Comparison of ENCODE assay signal across 8 cellular contexts in genomic region chr4:182918044-182918607, GRCh38. TPM values are rescaled to one million over a fixed set of nuclear protein-coding genes. Genes with fewer than 3 reads are reported as not detected.
DNase-seq lines count a peak whose midpoint lies in the region; ATAC-seq and TF ChIP-seq lines count a peak whose summit lies in the region.

No MANE protein-coding gene starts in this region.

- H3K9ac ChIP-seq in iPS-20b (ENCODE audit: low read depth, low read length) = peak overlapping the region; percentile 68; the same call in 1 of the 2 replicates

- no peak overlapping the region for H3K27ac ChIP-seq in iPS-20b (ENCODE audit: low read length)
- peak overlapping the region; percentile 11 for H3K27ac ChIP-seq in temporal lobe (ENCODE audit: low read depth, low read length)

- no peak for DNase-seq in activated T-cell treated with anti-CD3 and anti-CD28 coated beads, Interleukin-2, amount 50 U/mL, for 72 hours
- no peak for DNase-seq in activated T-cell treated with anti-CD3 and anti-CD28 coated beads, Interleukin-2, amount 50 U/mL, for 48 hours
- no peak for DNase-seq in activated CD8-positive, alpha-beta T cell treated with anti-CD3 and anti-CD28 coated beads for 36 hours
- DNase-seq in SW480 (ENCODE audit: low spot score) (no peak), putamen (ENCODE audit: low spot score) (no peak)

- peak overlapping the region; percentile 64 to 73 for H3K4me3 Mint-ChIP-seq in activated T-cell treated with anti-CD3 and anti-CD28 coated beads, Interleukin-2, amount 50 U/mL, for 72 hours
- H3K4me3 Mint-ChIP-seq in activated CD8-positive, alpha-beta T cell treated with anti-CD3 and anti-CD28 coated beads for 36 hours = peak overlapping the region; percentile 88

- POLR2A ChIA-PET in activated CD8-positive, alpha-beta T cell treated with anti-CD3 and anti-CD28 coated beads for 36 hours (lab: Charles Lee) = interaction anchor here (0.5 to 1.1 kb wide), 5 partner anchors 11 to 1876 kb away, joined by 3 to 4 read pairs (median 3); no protein-coding TSS in a partner anchor

- peaks cover 23% of the 10 kb centered on the region for H3K36me3 ChIP-seq in iPS-20b (ENCODE audit: insufficient read depth, low read depth, low read length)

- CTCF ChIA-PET in activated CD8-positive, alpha-beta T cell treated with anti-CD3 and anti-CD28 coated beads for 36 hours (lab: Charles Lee) = interaction anchor here (0.5 to 1.9 kb wide), 5 partner anchors 10 to 489 kb away, joined by 3 to 10 read pairs (median 6); no protein-coding TSS in a partner anchor

- ATAC-seq in activated T-cell treated with anti-CD3 and anti-CD28 coated beads, Interleukin-2, amount 50 U/mL, for 72 hours (replicated peaks in 1 of 2) = peak in 1 of 2 donors; percentile 1
- ATAC-seq in HG03064 (IDR thresholded peaks at IDR 0.05; ENCODE audit: low read depth, unreplicated experiment) = peak; percentile 6
- peak; percentile 11 for ATAC-seq in activated CD8-positive, alpha-beta T cell treated with anti-CD3 and anti-CD28 coated beads for 36 hours

- H3K9me3 ChIP-seq in iPS-20b (ENCODE audit: insufficient read depth, low read depth, low read length) = no peaks in the 10 kb centered on the region

- intact Hi-C loops in activated CD8-positive, alpha-beta T cell treated with anti-CD3 and anti-CD28 coated beads for 36 hours (cut with micrococcal nuclease) = no loop called here

- no peaks in the 10 kb centered on the region for H3K9me3 Mint-ChIP-seq in activated T-cell treated with anti-CD3 and anti-CD28 coated beads, Interleukin-2, amount 50 U/mL, for 72 hours
- H3K9me3 Mint-ChIP-seq in activated CD8-positive, alpha-beta T cell treated with anti-CD3 and anti-CD28 coated beads for 36 hours = no peaks in the 10 kb centered on the region

- H3K4me1 ChIP-seq in iPS-20b (ENCODE audit: insufficient read depth, low read length) = peaks cover 8% of the 10 kb centered on the region; the same call in 1 of the 2 replicates

- no peaks in the 10 kb centered on the region for H3K27me3 Mint-ChIP-seq in activated T-cell treated with anti-CD3 and anti-CD28 coated beads, Interleukin-2, amount 50 U/mL, for 72 hours (ENCODE audit: low read depth)
- H3K27me3 Mint-ChIP-seq in activated CD8-positive, alpha-beta T cell treated with anti-CD3 and anti-CD28 coated beads for 36 hours = no peaks in the 10 kb centered on the region

- H3K36me3 Mint-ChIP-seq in activated T-cell treated with anti-CD3 and anti-CD28 coated beads, Interleukin-2, amount 50 U/mL, for 72 hours (ENCODE audit: insufficient read depth in 2 of 2) = peaks cover 2% of the 10 kb centered on the region in 2 donors
- peaks cover 30% of the 10 kb centered on the region for H3K36me3 Mint-ChIP-seq in activated CD8-positive, alpha-beta T cell treated with anti-CD3 and anti-CD28 coated beads for 36 hours (ENCODE audit: low read depth)

- H3K27ac Mint-ChIP-seq in activated T-cell treated with anti-CD3 and anti-CD28 coated beads, Interleukin-2, amount 50 U/mL, for 72 hours = peak overlapping the region; percentile 92
- H3K27ac Mint-ChIP-seq in activated CD8-positive, alpha-beta T cell treated with anti-CD3 and anti-CD28 coated beads for 36 hours = peak overlapping the region; percentile 96

- H3K4me1 Mint-ChIP-seq in activated T-cell treated with anti-CD3 and anti-CD28 coated beads, Interleukin-2, amount 50 U/mL, for 72 hours (ENCODE audit: low read depth) = peaks cover 54% of the 10 kb centered on the region
- H3K4me1 Mint-ChIP-seq in activated CD8-positive, alpha-beta T cell treated with anti-CD3 and anti-CD28 coated beads for 36 hours (ENCODE audit: low read depth) = peaks cover 44% of the 10 kb centered on the region

- H3K27me3 ChIP-seq in iPS-20b (ENCODE audit: insufficient read depth, low read length) = peaks cover 14% of the 10 kb centered on the region; the same call in 1 of the 2 replicates

- H3K4me3 ChIP-seq in iPS-20b (ENCODE audit: low read length) = peak overlapping the region; percentile 73

- TF ChIP-seq CTCF in activated CD8-positive, alpha-beta T cell treated with anti-CD3 and anti-CD28 coated beads for 36 hours (IDR thresholded peaks at IDR 0.05) = no peak

RNA-seq across cellular contexts. Expression of gene DCTD, which starts 0.9 kb away (rescaled TPM):
- 100 to 1,000 TPM; 112 to 126 TPM for total RNA-seq in activated T-cell treated with anti-CD3 and anti-CD28 coated beads, Interleukin-2, amount 50 U/mL, for 72 hours
- total RNA-seq in activated CD8-positive, alpha-beta T cell treated with anti-CD3 and anti-CD28 coated beads for 36 hours = 100 to 1,000 TPM; 128 to 131 TPM
- 25.6 TPM for total RNA-seq in temporal lobe
